Comparison of ENCODE assay signal across 8 cellular contexts in the genomic region with DNA sequence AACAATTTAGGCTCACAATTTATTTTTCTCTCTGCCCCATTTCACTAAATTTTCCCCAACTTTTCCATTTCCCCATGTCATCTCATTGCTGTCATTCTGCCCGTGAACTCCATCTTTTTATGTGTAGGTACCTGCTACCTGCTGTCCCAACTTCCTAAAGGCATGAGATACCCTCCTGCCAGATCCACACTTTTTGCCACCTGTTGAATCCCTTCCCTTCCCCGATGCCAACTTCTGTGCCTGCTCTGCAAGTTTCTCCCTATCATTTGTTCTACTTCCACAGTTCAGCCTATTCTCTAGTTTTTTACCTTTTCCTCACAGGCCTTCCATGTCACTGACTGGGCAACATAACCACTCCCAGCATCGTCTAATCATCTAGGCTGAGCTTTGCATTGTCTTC.
"Had no signal": no experiment of that assay in that cellular context is flagged by ENCODE, and none has a peak within 500 bp of the region (broad histone marks: within the 10 kb centered on the region; RNA-seq: fewer than 3 reads in every experiment).

No MANE protein-coding gene starts in this region.

- H3K4me3 ChIP-seq: GM23248, GM23338, HAP-1 had no signal

- DNase-seq: GM23248, GOT3, H7, H9, HCEC 1CT, HFFc6 had no signal

- H3K9me3 ChIP-seq: HAP-1 had no signal

- H3K27ac ChIP-seq: GM23248 had no signal

- H3K36me3 ChIP-seq: HAP-1 had no signal
